In the genomic region with DNA sequence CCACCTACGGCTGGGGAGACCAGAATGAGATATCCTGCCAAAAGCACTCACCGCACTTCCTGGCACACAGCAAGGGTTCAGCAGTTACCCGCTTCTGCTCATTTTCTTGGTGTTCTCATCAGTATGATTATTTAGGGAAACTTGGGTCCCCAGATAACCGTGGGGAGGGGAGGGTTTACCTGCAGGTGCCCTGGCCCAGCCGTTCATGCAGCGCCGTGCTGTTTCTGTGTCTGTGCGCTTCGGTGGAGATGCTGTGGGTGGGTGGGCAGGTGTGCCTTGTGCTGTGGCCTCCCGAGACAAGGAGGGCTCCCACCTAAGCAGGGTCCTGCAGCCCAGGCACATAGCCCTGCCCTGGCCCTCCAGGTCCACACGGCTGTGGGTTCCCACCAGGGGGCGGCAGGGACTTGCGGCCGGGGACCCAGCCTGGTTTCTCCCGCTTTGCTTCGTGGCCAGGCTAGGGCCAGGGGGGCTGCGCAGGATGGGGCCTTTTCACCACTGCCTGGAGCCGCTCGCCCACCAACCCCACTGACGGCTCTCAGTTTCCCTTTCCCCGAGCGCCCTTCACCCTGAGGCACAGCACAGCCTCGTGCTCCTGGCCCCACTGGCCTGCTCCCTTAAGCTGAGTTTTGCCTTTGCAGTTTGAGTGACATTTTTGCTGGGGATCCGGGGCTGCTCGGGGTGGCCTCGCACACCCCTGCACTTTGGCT, we compare ENCODE assay signal across 7 cellular contexts.
A peak's percentile ranks its signal among the peaks of the same experiment; 100 is the strongest.
DNase-seq lines count a peak whose midpoint lies in the region; ATAC-seq and TF ChIP-seq lines count a peak whose summit lies in the region.

No MANE protein-coding gene starts in this region.

- H3K27me3 Mint-ChIP-seq in WTC11 (ENCODE audit: low read depth): no peaks in the 10 kb centered on the region

- peaks cover 10% of the 10 kb centered on the region for H3K4me1 Mint-ChIP-seq in WTC11

- H3K9me3 Mint-ChIP-seq in WTC11: no peaks in the 10 kb centered on the region

- CTCF ChIA-PET in WTC11 (lab: Charles Lee): interaction anchor here (0.6 to 6.0 kb wide), 10 partner anchors 8 to 759 kb away, joined by 3 to 33 read pairs (median 4); no protein-coding TSS in a partner anchor

- intact Hi-C loops in breast epithelium (cut with DNase I; ENCODE audit: low total_unique reads): loop anchor here (5.0 kb wide), 1 partner anchor 202 kb away; a partner anchor contains a TSS
- intact Hi-C loops in left lung (cut with DNase I): no loop called here

- ATAC-seq in GM18867 (IDR thresholded peaks at IDR 0.05; ENCODE audit: unreplicated experiment) (peak; percentile 72), HG03439 (IDR thresholded peaks at IDR 0.05; ENCODE audit: unreplicated experiment) (peak; percentile 61), WTC11 (peak; percentile 72), left lung (peak; percentile 85), HG03469 (IDR thresholded peaks at IDR 0.05; ENCODE audit: unreplicated experiment) (no peak)

- H3K4me3 ChIP-seq in breast epithelium: no peak overlapping the region
- H3K4me3 ChIP-seq in left lung: no peak overlapping the region

- H3K27me3 ChIP-seq in breast epithelium: no peaks in the 10 kb centered on the region
- no peaks in the 10 kb centered on the region for H3K27me3 ChIP-seq in left lung

- no peaks in the 10 kb centered on the region for H3K36me3 Mint-ChIP-seq in WTC11

- no peak overlapping the region for H3K27ac ChIP-seq in breast epithelium
- no peak overlapping the region for H3K27ac ChIP-seq in left lung

- POLR2A ChIA-PET in WTC11 (lab: Charles Lee): no interaction called here

- no peak overlapping the region for H3K4me3 Mint-ChIP-seq in WTC11

- H3K4me1 ChIP-seq in breast epithelium (no peaks in the 10 kb centered on the region), left lung (peaks cover 0 to 16% of the 10 kb centered on the region in 2 donors)

- H3K36me3 ChIP-seq in breast epithelium (no peaks in the 10 kb centered on the region), left lung (no peaks in the 10 kb centered on the region)

- no peak for TF ChIP-seq POLR2A in breast epithelium (IDR thresholded peaks at IDR 0.05)

- DNase-seq in WTC11 (ENCODE audit: low spot score): peak; percentile 79
- DNase-seq in breast epithelium (ENCODE audit: low spot score in 2 of 2): no peak
- peak in 1 of 2 donors; percentile 90 for DNase-seq in left lung
- DNase-seq in stimulated activated CD4-positive, alpha-beta T cell treated with anti-CD3 and anti-CD28 coated beads, TNF-alpha, amount 100 ng/mL, for 4 hours (ENCODE audit: low read depth in 3 of 3): peak; percentile 38 to 57 (median 47)

- TF ChIP-seq CTCF in WTC11 (IDR thresholded peaks at IDR 0.05) (no peak), breast epithelium (IDR thresholded peaks at IDR 0.05) (peak; percentile 10 to 64 (median 55)), left lung (IDR thresholded peaks at IDR 0.05) (peak; percentile 59 to 71)

- no peak overlapping the region for H3K27ac Mint-ChIP-seq in WTC11

- H3K9me3 ChIP-seq in breast epithelium (no peaks in the 10 kb centered on the region), left lung (no peaks in the 10 kb centered on the region)

TF ChIP-seq in WTC11, 78 proteins besides CTCF, POLR2A, EP300 and RAD21:
- 0 out of 2 replicates have a peak, but pooled peaks have one; percentile 30 for TF ChIP-seq ZNF121 (CRISPR knock-in tag; IDR thresholded peaks at IDR 0.05)
- TF ChIP-seq, protein P1, sequence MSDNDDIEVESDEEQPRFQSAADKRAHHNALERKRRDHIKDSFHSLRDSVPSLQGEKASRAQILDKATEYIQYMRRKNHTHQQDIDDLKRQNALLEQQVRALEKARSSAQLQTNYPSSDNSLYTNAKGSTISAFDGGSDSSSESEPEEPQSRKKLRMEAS (CRISPR knock-in tag; IDR thresholded peaks at IDR 0.05): 0 out of 2 replicates have a peak, but pooled peaks have one; percentile 25
- TF ChIP-seq SP1 (CRISPR knock-in tag; conservative IDR thresholded peaks at IDR 0.05): no peak
- 0 out of 2 replicates have a peak, but pooled peaks have one; percentile 43 for TF ChIP-seq NR3C1 (CRISPR knock-in tag; conservative IDR thresholded peaks at IDR 0.05; ENCODE audit: low read depth)
- TF ChIP-seq TEAD4 (CRISPR knock-in tag; IDR thresholded peaks at IDR 0.05): no peak

Comparison
In these comparisons a context has a peak if more than half of its experiments do, and no peak if none do; other contexts are left out.
1. DNase-seq: peak in WTC11 (single experiment) and stimulated activated CD4-positive, alpha-beta T cell treated with anti-CD3 and anti-CD28 coated beads, TNF-alpha, amount 100 ng/mL, for 4 hours (3 of 3); none in breast epithelium (0 of 2).